ENCODE assay signal across 1 cellular context in the genomic region with DNA sequence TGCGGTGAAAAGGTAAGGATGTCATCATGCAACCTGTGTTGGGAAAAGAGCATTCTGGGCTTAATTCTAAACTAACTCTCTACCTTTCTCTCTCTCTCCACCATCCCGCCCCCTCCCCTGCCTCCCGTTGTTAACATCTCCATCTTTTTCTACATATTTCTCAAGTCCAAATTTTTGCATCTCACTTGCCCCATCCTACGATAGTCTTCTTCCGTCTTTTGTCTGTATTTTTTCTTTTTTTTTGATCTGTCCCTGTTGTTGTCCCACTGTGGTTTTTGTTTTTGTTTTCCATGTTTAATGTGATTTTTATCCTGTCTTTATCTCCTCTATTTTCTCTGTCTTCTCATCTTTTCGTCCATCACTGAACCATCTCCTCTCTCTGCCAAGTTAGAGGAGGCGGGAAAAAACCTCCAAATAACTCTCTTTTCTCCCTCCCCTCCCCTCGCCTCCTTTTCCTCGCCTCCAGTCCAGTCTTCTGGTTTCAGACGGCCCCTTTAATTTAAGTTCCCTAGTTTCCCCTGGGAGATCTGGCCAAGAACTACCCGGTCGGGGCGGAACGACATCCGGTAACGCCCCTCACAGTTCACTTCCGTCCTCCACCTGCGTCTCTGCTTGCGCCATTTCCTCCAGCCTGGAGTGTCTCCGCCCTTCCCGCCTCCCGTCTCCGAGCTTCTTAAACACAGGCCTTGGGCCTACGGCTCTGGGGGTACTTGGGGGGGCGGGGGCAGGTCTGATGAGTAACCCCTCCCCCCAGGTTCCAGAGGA.
TF ChIP-seq lines count a peak whose summit lies in the region.

A gene with protein sequence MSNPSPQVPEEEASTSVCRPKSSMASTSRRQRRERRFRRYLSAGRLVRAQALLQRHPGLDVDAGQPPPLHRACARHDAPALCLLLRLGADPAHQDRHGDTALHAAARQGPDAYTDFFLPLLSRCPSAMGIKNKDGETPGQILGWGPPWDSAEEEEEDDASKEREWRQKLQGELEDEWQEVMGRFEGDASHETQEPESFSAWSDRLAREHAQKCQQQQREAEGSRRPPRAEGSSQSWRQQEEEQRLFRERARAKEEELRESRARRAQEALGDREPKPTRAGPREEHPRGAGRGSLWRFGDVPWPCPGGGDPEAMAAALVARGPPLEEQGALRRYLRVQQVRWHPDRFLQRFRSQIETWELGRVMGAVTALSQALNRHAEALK (plus strand): TSS at position 647 of the 765 bp plus-strand sequence. CDS start 87 bp downstream, at position 734.

TF ChIP-seq in HepG2, 621 proteins besides CTCF, POLR2A, EP300 and RAD21 (continued from another document and continues in another):
- TF ChIP-seq, protein P1, sequence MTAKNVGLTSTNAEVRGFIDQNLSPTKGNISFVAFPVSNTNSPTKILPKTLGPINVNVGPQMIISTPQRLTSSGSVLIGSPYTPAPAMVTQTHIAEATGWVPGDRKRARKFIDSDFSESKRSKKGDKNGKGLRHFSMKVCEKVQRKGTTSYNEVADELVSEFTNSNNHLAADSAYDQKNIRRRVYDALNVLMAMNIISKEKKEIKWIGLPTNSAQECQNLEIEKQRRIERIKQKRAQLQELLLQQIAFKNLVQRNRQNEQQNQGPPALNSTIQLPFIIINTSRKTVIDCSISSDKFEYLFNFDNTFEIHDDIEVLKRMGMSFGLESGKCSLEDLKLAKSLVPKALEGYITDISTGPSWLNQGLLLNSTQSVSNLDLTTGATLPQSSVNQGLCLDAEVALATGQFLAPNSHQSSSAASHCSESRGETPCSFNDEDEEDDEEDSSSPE (CRISPR knock-in tag; IDR thresholded peaks at IDR 0.05) = peak; percentile 71
- TF ChIP-seq NR2C2 (CRISPR knock-in tag; IDR thresholded peaks at IDR 0.05; ENCODE audit: borderline replicate concordance) (peak; percentile 96), TEAD2 (CRISPR knock-in tag; IDR thresholded peaks at IDR 0.05) (no peak), GATA4 (IDR thresholded peaks at IDR 0.05; ENCODE audit: borderline replicate concordance, low read depth) (peak; percentile 67; the same call in 1 of the 2 replicates), ZMYM3 (CRISPR knock-in tag; IDR thresholded peaks at IDR 0.05) (peak; percentile 22; the same call in 1 of the 2 replicates), RORA (CRISPR knock-in tag; IDR thresholded peaks at IDR 0.05) (no peak), ZNF343 (CRISPR knock-in tag; IDR thresholded peaks at IDR 0.05) (0 out of 2 replicates have a peak, but pooled peaks have one; percentile 18), ZNF232 (CRISPR knock-in tag; IDR thresholded peaks at IDR 0.05; ENCODE audit: borderline replicate concordance) (no peak), CBX5 (CRISPR knock-in tag; IDR thresholded peaks at IDR 0.05; ENCODE audit: borderline replicate concordance) (peak; percentile 83; the same call in 1 of the 2 replicates), ZFP82 (CRISPR knock-in tag; IDR thresholded peaks at IDR 0.05; ENCODE audit: borderline replicate concordance) (no peak), FOXK2 (IDR thresholded peaks at IDR 0.05) (peak; percentile 22; the same call in 1 of the 2 replicates), RFXANK (CRISPR knock-in tag; IDR thresholded peaks at IDR 0.05) (no peak), MATR3 (CRISPR knock-in tag; IDR thresholded peaks at IDR 0.05) (no peak), ATF1 (CRISPR knock-in tag; IDR thresholded peaks at IDR 0.05) (peak; percentile 91), ZNF337 (CRISPR knock-in tag; IDR thresholded peaks at IDR 0.05; ENCODE audit: borderline replicate concordance, low read depth) (no peak), ZNF737 (CRISPR knock-in tag; IDR thresholded peaks at IDR 0.05; ENCODE audit: borderline replicate concordance) (no peak), SNAPC2 (CRISPR knock-in tag; IDR thresholded peaks at IDR 0.05) (no peak), SYNCRIP (IDR thresholded peaks at IDR 0.05; ENCODE audit: insufficient read depth, low read depth, low read length) (no peak), TEAD3 (CRISPR knock-in tag; optimal IDR thresholded peaks at IDR 0.05; ENCODE audit: borderline replicate concordance) (peak; percentile 42), ZFX (CRISPR knock-in tag; IDR thresholded peaks at IDR 0.05; ENCODE audit: low read depth) (peak; percentile 99), CENPT (CRISPR knock-in tag; IDR thresholded peaks at IDR 0.05; ENCODE audit: low read depth) (no peak), AGO1 (IDR thresholded peaks at IDR 0.05; ENCODE audit: low read depth, low read length, poor library complexity, severe bottlenecking) (no peak), PAWR (CRISPR knock-in tag; IDR thresholded peaks at IDR 0.05; ENCODE audit: borderline replicate concordance) (no peak), POLR2G (IDR thresholded peaks at IDR 0.05; ENCODE audit: low read depth, low read length) (peak; percentile 79), ZNF235 (CRISPR knock-in tag; IDR thresholded peaks at IDR 0.05; ENCODE audit: borderline replicate concordance) (no peak), MAFK (conservative IDR thresholded peaks at IDR 0.05 in 1 of 2, IDR thresholded peaks at IDR 0.05 in 1 of 2; ENCODE audit: low read length in 2 of 2) (no peak), ZNF225 (CRISPR knock-in tag; IDR thresholded peaks at IDR 0.05) (no peak), BRD4 (CRISPR knock-in tag; IDR thresholded peaks at IDR 0.05) (no peak), DNMT3B (CRISPR knock-in tag; conservative IDR thresholded peaks at IDR 0.05) (peak; percentile 54; the same call in 1 of the 2 replicates)
- TF ChIP-seq, protein P2, sequence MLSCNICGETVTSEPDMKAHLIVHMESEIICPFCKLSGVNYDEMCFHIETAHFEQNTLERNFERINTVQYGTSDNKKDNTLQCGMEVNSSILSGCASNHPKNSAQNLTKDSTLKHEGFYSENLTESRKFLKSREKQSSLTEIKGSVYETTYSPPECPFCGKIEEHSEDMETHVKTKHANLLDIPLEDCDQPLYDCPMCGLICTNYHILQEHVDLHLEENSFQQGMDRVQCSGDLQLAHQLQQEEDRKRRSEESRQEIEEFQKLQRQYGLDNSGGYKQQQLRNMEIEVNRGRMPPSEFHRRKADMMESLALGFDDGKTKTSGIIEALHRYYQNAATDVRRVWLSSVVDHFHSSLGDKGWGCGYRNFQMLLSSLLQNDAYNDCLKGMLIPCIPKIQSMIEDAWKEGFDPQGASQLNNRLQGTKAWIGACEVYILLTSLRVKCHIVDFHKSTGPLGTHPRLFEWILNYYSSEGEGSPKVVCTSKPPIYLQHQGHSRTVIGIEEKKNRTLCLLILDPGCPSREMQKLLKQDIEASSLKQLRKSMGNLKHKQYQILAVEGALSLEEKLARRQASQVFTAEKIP (CRISPR knock-in tag; IDR thresholded peaks at IDR 0.05; ENCODE audit: borderline replicate concordance) = no peak
- TF ChIP-seq, protein P3, sequence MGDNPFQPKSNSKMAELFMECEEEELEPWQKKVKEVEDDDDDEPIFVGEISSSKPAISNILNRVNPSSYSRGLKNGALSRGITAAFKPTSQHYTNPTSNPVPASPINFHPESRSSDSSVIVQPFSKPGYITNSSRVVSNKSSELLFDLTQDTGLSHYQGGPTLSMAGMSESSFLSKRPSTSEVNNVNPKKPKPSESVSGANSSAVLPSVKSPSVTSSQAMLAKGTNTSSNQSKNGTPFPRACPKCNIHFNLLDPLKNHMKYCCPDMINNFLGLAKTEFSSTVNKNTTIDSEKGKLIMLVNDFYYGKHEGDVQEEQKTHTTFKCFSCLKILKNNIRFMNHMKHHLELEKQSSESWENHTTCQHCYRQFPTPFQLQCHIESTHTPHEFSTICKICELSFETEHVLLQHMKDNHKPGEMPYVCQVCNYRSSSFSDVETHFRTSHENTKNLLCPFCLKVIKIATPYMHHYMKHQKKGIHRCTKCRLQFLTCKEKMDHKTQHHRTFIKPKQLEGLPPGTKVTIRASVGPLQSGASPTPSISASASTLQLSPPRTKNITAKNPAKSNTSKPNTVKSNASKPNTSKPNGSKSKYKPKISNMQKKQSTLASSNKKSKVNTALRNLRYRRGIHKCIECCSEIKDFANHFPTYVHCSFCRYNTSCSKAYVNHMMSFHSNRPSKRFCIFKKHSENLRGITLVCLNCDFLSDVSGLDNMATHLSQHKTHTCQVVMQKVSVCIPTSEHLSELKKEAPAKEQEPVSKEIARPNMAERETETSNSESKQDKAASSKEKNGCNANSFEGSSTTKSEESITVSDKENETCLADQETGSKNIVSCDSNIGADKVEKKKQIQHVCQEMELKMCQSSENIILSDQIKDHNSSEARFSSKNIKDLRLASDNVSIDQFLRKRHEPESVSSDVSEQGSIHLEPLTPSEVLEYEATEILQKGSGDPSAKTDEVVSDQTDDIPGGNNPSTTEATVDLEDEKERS (CRISPR knock-in tag; IDR thresholded peaks at IDR 0.05) = no peak
- TF ChIP-seq, protein P4, sequence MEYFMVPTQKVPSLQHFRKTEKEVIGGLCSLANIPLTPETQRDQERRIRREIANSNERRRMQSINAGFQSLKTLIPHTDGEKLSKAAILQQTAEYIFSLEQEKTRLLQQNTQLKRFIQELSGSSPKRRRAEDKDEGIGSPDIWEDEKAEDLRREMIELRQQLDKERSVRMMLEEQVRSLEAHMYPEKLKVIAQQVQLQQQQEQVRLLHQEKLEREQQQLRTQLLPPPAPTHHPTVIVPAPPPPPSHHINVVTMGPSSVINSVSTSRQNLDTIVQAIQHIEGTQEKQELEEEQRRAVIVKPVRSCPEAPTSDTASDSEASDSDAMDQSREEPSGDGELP (IDR thresholded peaks at IDR 0.05; ENCODE audit: borderline replicate concordance, low read depth) = peak; percentile 76; the same call in 1 of the 2 replicates
- TF ChIP-seq, protein P5, sequence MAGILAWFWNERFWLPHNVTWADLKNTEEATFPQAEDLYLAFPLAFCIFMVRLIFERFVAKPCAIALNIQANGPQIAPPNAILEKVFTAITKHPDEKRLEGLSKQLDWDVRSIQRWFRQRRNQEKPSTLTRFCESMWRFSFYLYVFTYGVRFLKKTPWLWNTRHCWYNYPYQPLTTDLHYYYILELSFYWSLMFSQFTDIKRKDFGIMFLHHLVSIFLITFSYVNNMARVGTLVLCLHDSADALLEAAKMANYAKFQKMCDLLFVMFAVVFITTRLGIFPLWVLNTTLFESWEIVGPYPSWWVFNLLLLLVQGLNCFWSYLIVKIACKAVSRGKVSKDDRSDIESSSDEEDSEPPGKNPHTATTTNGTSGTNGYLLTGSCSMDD (CRISPR knock-in tag; IDR thresholded peaks at IDR 0.05) = no peak
- TF ChIP-seq, protein P6, sequence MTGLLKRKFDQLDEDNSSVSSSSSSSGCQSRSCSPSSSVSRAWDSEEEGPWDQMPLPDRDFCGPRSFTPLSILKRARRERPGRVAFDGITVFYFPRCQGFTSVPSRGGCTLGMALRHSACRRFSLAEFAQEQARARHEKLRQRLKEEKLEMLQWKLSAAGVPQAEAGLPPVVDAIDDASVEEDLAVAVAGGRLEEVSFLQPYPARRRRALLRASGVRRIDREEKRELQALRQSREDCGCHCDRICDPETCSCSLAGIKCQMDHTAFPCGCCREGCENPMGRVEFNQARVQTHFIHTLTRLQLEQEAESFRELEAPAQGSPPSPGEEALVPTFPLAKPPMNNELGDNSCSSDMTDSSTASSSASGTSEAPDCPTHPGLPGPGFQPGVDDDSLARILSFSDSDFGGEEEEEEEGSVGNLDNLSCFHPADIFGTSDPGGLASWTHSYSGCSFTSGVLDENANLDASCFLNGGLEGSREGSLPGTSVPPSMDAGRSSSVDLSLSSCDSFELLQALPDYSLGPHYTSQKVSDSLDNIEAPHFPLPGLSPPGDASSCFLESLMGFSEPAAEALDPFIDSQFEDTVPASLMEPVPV (CRISPR knock-in tag; IDR thresholded peaks at IDR 0.05) = 0 out of 2 replicates have a peak, but pooled peaks have one; percentile 28
- TF ChIP-seq, protein P7, sequence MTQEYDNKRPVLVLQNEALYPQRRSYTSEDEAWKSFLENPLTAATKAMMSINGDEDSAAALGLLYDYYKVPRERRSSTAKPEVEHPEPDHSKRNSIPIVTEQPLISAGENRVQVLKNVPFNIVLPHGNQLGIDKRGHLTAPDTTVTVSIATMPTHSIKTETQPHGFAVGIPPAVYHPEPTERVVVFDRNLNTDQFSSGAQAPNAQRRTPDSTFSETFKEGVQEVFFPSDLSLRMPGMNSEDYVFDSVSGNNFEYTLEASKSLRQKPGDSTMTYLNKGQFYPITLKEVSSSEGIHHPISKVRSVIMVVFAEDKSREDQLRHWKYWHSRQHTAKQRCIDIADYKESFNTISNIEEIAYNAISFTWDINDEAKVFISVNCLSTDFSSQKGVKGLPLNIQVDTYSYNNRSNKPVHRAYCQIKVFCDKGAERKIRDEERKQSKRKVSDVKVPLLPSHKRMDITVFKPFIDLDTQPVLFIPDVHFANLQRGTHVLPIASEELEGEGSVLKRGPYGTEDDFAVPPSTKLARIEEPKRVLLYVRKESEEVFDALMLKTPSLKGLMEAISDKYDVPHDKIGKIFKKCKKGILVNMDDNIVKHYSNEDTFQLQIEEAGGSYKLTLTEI (CRISPR knock-in tag; conservative IDR thresholded peaks at IDR 0.05) = no peak
- TF ChIP-seq, protein P8, sequence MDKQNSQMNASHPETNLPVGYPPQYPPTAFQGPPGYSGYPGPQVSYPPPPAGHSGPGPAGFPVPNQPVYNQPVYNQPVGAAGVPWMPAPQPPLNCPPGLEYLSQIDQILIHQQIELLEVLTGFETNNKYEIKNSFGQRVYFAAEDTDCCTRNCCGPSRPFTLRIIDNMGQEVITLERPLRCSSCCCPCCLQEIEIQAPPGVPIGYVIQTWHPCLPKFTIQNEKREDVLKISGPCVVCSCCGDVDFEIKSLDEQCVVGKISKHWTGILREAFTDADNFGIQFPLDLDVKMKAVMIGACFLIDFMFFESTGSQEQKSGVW (CRISPR knock-in tag; IDR thresholded peaks at IDR 0.05; ENCODE audit: borderline replicate concordance) = no peak
- TF ChIP-seq, protein P9, sequence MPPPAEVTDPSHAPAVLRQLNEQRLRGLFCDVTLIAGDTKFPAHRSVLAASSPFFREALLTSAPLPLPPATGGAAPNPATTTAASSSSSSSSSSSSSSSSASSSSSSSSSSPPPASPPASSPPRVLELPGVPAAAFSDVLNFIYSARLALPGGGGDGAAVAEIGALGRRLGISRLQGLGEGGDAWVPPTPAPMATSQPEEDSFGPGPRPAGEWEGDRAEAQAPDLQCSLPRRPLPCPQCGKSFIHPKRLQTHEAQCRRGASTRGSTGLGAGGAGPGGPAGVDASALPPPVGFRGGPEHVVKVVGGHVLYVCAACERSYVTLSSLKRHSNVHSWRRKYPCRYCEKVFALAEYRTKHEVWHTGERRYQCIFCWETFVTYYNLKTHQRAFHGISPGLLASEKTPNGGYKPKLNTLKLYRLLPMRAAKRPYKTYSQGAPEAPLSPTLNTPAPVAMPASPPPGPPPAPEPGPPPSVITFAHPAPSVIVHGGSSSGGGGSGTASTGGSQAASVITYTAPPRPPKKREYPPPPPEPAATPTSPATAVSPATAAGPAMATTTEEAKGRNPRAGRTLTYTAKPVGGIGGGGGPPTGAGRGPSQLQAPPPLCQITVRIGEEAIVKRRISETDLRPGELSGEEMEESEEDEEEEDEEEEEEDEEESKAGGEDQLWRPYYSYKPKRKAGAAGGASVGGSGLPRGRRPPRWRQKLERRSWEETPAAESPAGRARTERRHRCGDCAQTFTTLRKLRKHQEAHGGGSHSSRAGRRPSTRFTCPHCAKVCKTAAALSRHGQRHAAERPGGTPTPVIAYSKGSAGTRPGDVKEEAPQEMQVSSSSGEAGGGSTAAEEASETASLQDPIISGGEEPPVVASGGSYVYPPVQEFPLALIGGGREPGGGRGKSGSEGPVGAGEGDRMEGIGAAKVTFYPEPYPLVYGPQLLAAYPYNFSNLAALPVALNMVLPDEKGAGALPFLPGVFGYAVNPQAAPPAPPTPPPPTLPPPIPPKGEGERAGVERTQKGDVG (CRISPR knock-in tag; IDR thresholded peaks at IDR 0.05; ENCODE audit: borderline replicate concordance) = no peak
- TF ChIP-seq, protein P10, sequence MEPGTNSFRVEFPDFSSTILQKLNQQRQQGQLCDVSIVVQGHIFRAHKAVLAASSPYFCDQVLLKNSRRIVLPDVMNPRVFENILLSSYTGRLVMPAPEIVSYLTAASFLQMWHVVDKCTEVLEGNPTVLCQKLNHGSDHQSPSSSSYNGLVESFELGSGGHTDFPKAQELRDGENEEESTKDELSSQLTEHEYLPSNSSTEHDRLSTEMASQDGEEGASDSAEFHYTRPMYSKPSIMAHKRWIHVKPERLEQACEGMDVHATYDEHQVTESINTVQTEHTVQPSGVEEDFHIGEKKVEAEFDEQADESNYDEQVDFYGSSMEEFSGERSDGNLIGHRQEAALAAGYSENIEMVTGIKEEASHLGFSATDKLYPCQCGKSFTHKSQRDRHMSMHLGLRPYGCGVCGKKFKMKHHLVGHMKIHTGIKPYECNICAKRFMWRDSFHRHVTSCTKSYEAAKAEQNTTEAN (CRISPR knock-in tag; conservative IDR thresholded peaks at IDR 0.05) = no peak
